Comparison of ENCODE assay signal across 9 cellular contexts in the genomic region with DNA sequence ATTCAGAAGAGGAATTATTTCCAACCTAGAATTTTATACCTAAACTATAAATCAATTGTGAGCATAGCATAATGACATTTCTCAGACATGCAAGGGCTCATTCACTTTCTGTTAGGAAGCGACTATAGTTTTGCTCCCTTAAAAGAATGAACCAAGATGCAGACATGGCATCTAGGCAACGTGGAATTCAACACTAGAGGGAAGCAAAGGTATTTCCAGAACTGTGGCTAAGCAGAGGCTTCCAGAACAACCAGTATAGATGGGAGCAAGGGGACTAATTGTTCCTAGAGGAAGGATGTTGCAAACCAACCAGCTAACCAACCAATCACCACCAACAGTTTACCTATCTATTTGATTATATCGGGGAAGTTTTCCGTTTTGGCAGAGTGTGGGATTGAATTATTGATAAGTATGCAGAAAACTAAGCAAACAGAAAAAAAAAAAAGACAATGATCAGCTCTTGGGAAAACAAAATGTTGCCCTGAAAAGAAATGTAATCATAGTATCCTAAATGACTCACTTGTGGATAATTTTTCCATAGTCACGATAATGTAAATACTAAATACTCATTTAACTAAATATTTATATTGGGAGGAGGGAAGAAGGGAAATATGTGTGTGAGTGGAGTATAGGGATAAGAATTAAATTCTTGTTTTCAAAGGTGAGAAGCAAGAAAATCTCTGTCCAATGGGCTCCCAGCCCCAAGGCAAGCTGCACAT. TPM values are rescaled to one million over a fixed set of nuclear protein-coding genes. Genes with fewer than 3 reads are reported as not detected.
DNase-seq lines count a peak whose midpoint lies in the region; ATAC-seq and TF ChIP-seq lines count a peak whose summit lies in the region.
"Had no signal": no experiment of that assay in that cellular context is flagged by ENCODE, and none has a peak within 500 bp of the region (broad histone marks: within the 10 kb centered on the region; RNA-seq: fewer than 3 reads in every experiment).

No MANE protein-coding gene starts in this region.

- DNase-seq in EH (ENCODE audit: low read depth): peak; percentile 53
- DNase-seq in NCI-H748 (lab: John Stamatoyannopoulos, UW; ENCODE audit: unreplicated experiment): peak; percentile 7
- no peak for DNase-seq in neural crest cell (ENCODE audit: low read depth, low spot score)
- DNase-seq in effector CD4-positive, alpha-beta T cell: no peak
- DNase-seq in GM10248 (ENCODE audit: extremely low spot score): no peak
- DNase-seq in PC-9: no peak
- DNase-seq: activated CD4-positive, alpha-beta T cell treated with anti-CD3 and anti-CD28 coated beads, Interleukin-2, amount 50 U/mL, for 4 hours had no signal

- no TSS peak for BruUV-seq in PC-9 (replicated peaks; lab: Mats Ljungman, UMichigan)

- intact Hi-C loops in PC-9 (cut with micrococcal nuclease; ENCODE audit: unreplicated experiment): no loop called here

- no peaks in the 10 kb centered on the region for H3K27me3 Mint-ChIP-seq in neural crest cell (ENCODE audit: low read depth)

- no peaks in the 10 kb centered on the region for H3K36me3 Mint-ChIP-seq in neural crest cell (ENCODE audit: low read depth)

- H3K4me3 ChIP-seq in PC-9: no peak overlapping the region

- H3K27ac Mint-ChIP-seq in neural crest cell (ENCODE audit: unreplicated experiment): no peak overlapping the region

- POLR2A ChIA-PET in GM10248 (lab: Yijun Ruan, JAX): no interaction called here
- POLR2A ChIA-PET in PC-9 (lab: Charles Lee; ENCODE audit: unreplicated experiment): no interaction called here

- H3K4me2 ChIP-seq in PC-9: no peak overlapping the region

- H3K9me2 ChIP-seq in PC-9 (ENCODE audit: insufficient read depth): no peaks in the 10 kb centered on the region

- H3F3A ChIP-seq in PC-9 (ENCODE audit: insufficient read depth, low read depth): peaks cover 6% of the 10 kb centered on the region; the same call in 1 of the 2 replicates

- no peak overlapping the region for H3K27ac ChIP-seq in PC-9

- peak; percentile 26 for TF ChIP-seq CTCF in neural crest cell (conservative IDR thresholded peaks at IDR 0.05)
- no peak for TF ChIP-seq CTCF in GM10248 (IDR thresholded peaks at IDR 0.05; ENCODE audit: control extremely low read depth, extremely low read depth, low read depth, missing control alignments)
- TF ChIP-seq CTCF in PC-9 (conservative IDR thresholded peaks at IDR 0.05): no peak

- no peaks in the 10 kb centered on the region for H3K9me3 Mint-ChIP-seq in neural crest cell

- H3K4me3 Mint-ChIP-seq in neural crest cell: no peak overlapping the region

- CTCF ChIA-PET in GM10248 (lab: Yijun Ruan, JAX) (interaction anchor here (1.2 kb wide), 1 partner anchor 9 kb away, joined by 3 read pairs; no protein-coding TSS in a partner anchor), PC-9 (lab: Charles Lee) (interaction anchor here (0.6 kb wide), 1 partner anchor 10 kb away, joined by 8 read pairs; no protein-coding TSS in a partner anchor)

- ATAC-seq in esophagus mucosa: peak; percentile 33
- ATAC-seq in GM21825 (IDR thresholded peaks at IDR 0.05; ENCODE audit: unreplicated experiment): no peak

- no peaks in the 10 kb centered on the region for H3K4me1 ChIP-seq in PC-9 (replicated peaks; ENCODE audit: insufficient read depth)

- peaks cover 10% of the 10 kb centered on the region for H3K4me1 Mint-ChIP-seq in neural crest cell

- no peaks in the 10 kb centered on the region for H3K79me2 ChIP-seq in PC-9 (ENCODE audit: low read depth)

- no peaks in the 10 kb centered on the region for H3K9me3 ChIP-seq in PC-9 (ENCODE audit: insufficient read depth, low read depth)

- no peaks in the 10 kb centered on the region for H3K36me3 ChIP-seq in PC-9 (ENCODE audit: low read depth)

- H3K27me3 ChIP-seq in PC-9 (ENCODE audit: insufficient read depth, low read depth): no peaks in the 10 kb centered on the region

- H2AFZ ChIP-seq in PC-9: no peak overlapping the region

- H4K20me1 ChIP-seq in PC-9 (ENCODE audit: insufficient read depth): no peaks in the 10 kb centered on the region

RNA-seq across cellular contexts. Expression of a gene that starts 21.1 kb away (rescaled TPM):
- total RNA-seq in esophagus mucosa: 1.2 TPM
- not detected in 2 replicates for total RNA-seq in neural crest cell
- 3.5 and 3.7 TPM in 2 replicates for total RNA-seq in PC-9 (2021)

RNA-seq across cellular contexts. Expression of a gene that starts 41.9 kb away (rescaled TPM):
- total RNA-seq in esophagus mucosa (81.5 TPM), neural crest cell (52.7 and 55.4 TPM in 2 replicates), PC-9 (2021) (77.0 and 100 TPM in 2 replicates)

Comparison
In these comparisons a context has a peak if more than half of its experiments do, and no peak if none do; other contexts are left out.
1. DNase-seq: peak in EH (single experiment) and NCI-H748 (single experiment); none in neural crest cell (single experiment), effector CD4-positive, alpha-beta T cell (single experiment), GM10248 (single experiment) and PC-9 (0 of 2).